ENCODE assay signal across 28 cellular contexts in the genomic region with DNA sequence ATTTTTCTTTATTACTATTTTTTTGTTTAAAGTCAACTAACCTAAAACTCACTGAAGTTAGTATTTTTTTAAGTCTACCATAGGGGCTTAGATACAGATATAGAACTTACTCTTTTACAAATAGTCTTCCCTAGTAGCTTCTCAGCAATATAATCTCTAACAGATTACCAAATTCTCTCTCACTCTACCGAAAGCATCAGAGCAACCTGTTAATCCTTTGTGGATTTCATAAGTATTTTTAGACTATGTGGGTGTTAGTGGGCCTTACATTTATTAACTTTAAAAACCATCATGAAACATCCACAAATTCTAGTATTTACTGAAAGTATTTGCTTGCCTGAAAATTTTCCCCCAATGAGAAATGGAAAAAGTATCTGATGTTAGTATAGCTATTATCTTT.
"Had no signal": no experiment of that assay in that cellular context is flagged by ENCODE, and none has a peak within 500 bp of the region (broad histone marks: within the 10 kb centered on the region; RNA-seq: fewer than 3 reads in every experiment).

No MANE protein-coding gene starts in this region.

- H3K27me3 Mint-ChIP-seq: effector memory CD8-positive, alpha-beta T cell; naive B cell; natural killer cell treated with Interleukin-12 subunit alpha and Interleukin-12 subunit beta and Interleukin-15 and Interleukin-18, amount 100 ng/mL, for 72 hours; progenitor cell of endocrine pancreas had no signal

- H3K9me3 ChIP-seq: esophagus squamous epithelium, mucosa of descending colon, right lobe of liver, thyroid gland had no signal

- H3K4me1 Mint-ChIP-seq: naive B cell; neural crest cell; stimulated activated effector memory CD8-positive, alpha-beta T cell treated with anti-CD3 and anti-CD28 coated beads, Interleukin-12 subunit alpha, Interleukin-12 subunit beta, amount 100 ng/mL, for 72 hours had no signal

- H3K27ac ChIP-seq: esophagus squamous epithelium, heart right ventricle, left lung, parathyroid adenoma, right lobe of liver, stomach, thyroid gland had no signal

- H3K9ac ChIP-seq: parathyroid adenoma had no signal

- H2AFZ ChIP-seq: parathyroid adenoma had no signal

- H3K36me3 Mint-ChIP-seq: naive B cell; stimulated activated effector memory CD8-positive, alpha-beta T cell treated with anti-CD3 and anti-CD28 coated beads, Interleukin-12 subunit alpha, Interleukin-12 subunit beta, amount 100 ng/mL, for 72 hours had no signal

- H3K79me2 ChIP-seq: parathyroid adenoma had no signal

- H3K4me3 Mint-ChIP-seq: effector memory CD8-positive, alpha-beta T cell; mesothelial cell of epicardium; naive B cell; natural killer cell treated with Interleukin-12 subunit alpha and Interleukin-12 subunit beta and Interleukin-15 and Interleukin-18, amount 100 ng/mL, for 72 hours; neural crest cell; stimulated activated effector memory CD8-positive, alpha-beta T cell treated with anti-CD3 and anti-CD28 coated beads, Interleukin-12 subunit alpha, Interleukin-12 subunit beta, amount 100 ng/mL, for 72 hours had no signal

- H3K4me2 ChIP-seq: smooth muscle cell had no signal

- H3K4me3 ChIP-seq: esophagus squamous epithelium, heart right ventricle, left lung, mucosa of descending colon, right lobe of liver, smooth muscle cell, stomach, thyroid gland had no signal

- H3K4me1 ChIP-seq: esophagus squamous epithelium, heart right ventricle, left lung, parathyroid adenoma, right lobe of liver, stomach, thyroid gland had no signal

- H3K27ac Mint-ChIP-seq: effector memory CD8-positive, alpha-beta T cell; mesothelial cell of epicardium; naive B cell; natural killer cell treated with Interleukin-12 subunit alpha and Interleukin-12 subunit beta and Interleukin-15 and Interleukin-18, amount 100 ng/mL, for 72 hours; progenitor cell of endocrine pancreas; stimulated activated effector memory CD8-positive, alpha-beta T cell treated with anti-CD3 and anti-CD28 coated beads, Interleukin-12 subunit alpha, Interleukin-12 subunit beta, amount 100 ng/mL, for 72 hours had no signal

- DNase-seq: cortex of kidney; effector memory CD8-positive, alpha-beta T cell; erythroblast; esophagus squamous epithelium; foreskin melanocyte; glutamatergic neuron; heart right ventricle; hippocampal formation; left cardiac atrium; left lung; mesenchymal stem cell; mucosa of descending colon; naive B cell; right lobe of liver; stimulated activated CD4-positive, alpha-beta T cell treated with anti-CD3 and anti-CD28 coated beads, Interleukin-12 subunit alpha, Interleukin-12 subunit beta, amount 100 ng/mL, for 4 hours; stimulated activated CD4-positive, alpha-beta T cell treated with anti-CD3 and anti-CD28 coated beads, Interleukin-1b, Interleukin-23, amount 100 ng/mL, for 48 hours; stimulated activated CD4-positive, alpha-beta T cell treated with anti-CD3 and anti-CD28 coated beads, Interleukin-4, amount 100 ng/mL, for 1 hour; stimulated activated naive CD4-positive, alpha-beta T cell treated with Interleukin-2 at 50 U/mL for 16 hours; stomach; thyroid gland; trophoblast cell had no signal

- H3K36me3 ChIP-seq: esophagus squamous epithelium, heart right ventricle, left lung, right lobe of liver, stomach, thyroid gland had no signal

- ATAC-seq: effector memory CD8-positive, alpha-beta T cell; heart right ventricle; left cardiac atrium; left lung; mucosa of descending colon; natural killer cell treated with Interleukin-12 subunit alpha and Interleukin-12 subunit beta and Interleukin-15 and Interleukin-18, amount 100 ng/mL, for 72 hours; right lobe of liver; stimulated activated effector memory CD8-positive, alpha-beta T cell treated with anti-CD3 and anti-CD28 coated beads, Interleukin-12 subunit alpha, Interleukin-12 subunit beta, amount 100 ng/mL, for 72 hours had no signal

- H3K27me3 ChIP-seq: esophagus squamous epithelium, heart right ventricle, left lung, stomach, thyroid gland had no signal
